Comparison of ENCODE assay signal across 15 cellular contexts in genomic region chr4:75658881-75659280, GRCh38. TPM values are rescaled to one million over a fixed set of nuclear protein-coding genes. Genes with fewer than 3 reads are reported as not detected.
A peak's percentile ranks its signal among the peaks of the same experiment; 100 is the strongest.
DNase-seq lines count a peak whose midpoint lies in the region; TF ChIP-seq lines count a peak whose summit lies in the region.
"Had no signal": no experiment of that assay in that cellular context is flagged by ENCODE, and none has a peak within 500 bp of the region (broad histone marks: within the 10 kb centered on the region; RNA-seq: fewer than 3 reads in every experiment).

No MANE protein-coding gene starts in this region.

- H3K4me2 ChIP-seq in SK-N-SH (no peak overlapping the region), neural progenitor cell (no peak overlapping the region)

- H3K27ac Mint-ChIP-seq in T-helper 2 cell treated with Interferon-gamma antibody and Interleukin-4, amounts not matched to agents 5 μg/mL and 100 μg/mL, for 36 hours, result peak overlapping the region; percentile 15
- H3K27ac Mint-ChIP-seq in endothelial cell (ENCODE audit: unreplicated experiment) (peak overlapping the region; percentile 65), progenitor cell of endocrine pancreas (peak overlapping the region; percentile 39), neural progenitor cell (no peak overlapping the region)
- H3K27ac Mint-ChIP-seq: memory B cell had no signal

- no peaks in the 10 kb centered on the region for H3K9me3 ChIP-seq in SK-N-SH
- H3K9me3 ChIP-seq in neural progenitor cell (ENCODE audit: low read depth), result no peaks in the 10 kb centered on the region
- H3K9me3 ChIP-seq: transverse colon had no signal

- H3K27me3 ChIP-seq in SK-N-SH (ENCODE audit: insufficient read depth) (no peaks in the 10 kb centered on the region), neural progenitor cell (no peaks in the 10 kb centered on the region)
- H3K27me3 ChIP-seq: transverse colon had no signal

- H3F3A ChIP-seq in SK-N-SH (replicated peaks; ENCODE audit: insufficient read depth) (peaks cover 21% of the 10 kb centered on the region), neural progenitor cell (ENCODE audit: low read depth) (peaks cover 42% of the 10 kb centered on the region)

- H3K4me1 Mint-ChIP-seq in T-helper 2 cell treated with Interferon-gamma antibody and Interleukin-4, amounts not matched to agents 5 μg/mL and 100 μg/mL, for 36 hours (ENCODE audit: low read depth), result peaks cover 66% of the 10 kb centered on the region
- H3K4me1 Mint-ChIP-seq in endothelial cell (ENCODE audit: unreplicated experiment), result no peaks in the 10 kb centered on the region
- H3K4me1 Mint-ChIP-seq in progenitor cell of endocrine pancreas (ENCODE audit: low read depth), result peaks cover 17% of the 10 kb centered on the region
- H3K4me1 Mint-ChIP-seq in neural progenitor cell, result peaks cover 2% of the 10 kb centered on the region

- H3K4me1 ChIP-seq in SK-N-SH (ENCODE audit: control insufficient read depth in 1 of 2, insufficient read depth in 2 of 2, low read depth in 1 of 2, low read length in 1 of 2), result no peaks in the 10 kb centered on the region
- no peaks in the 10 kb centered on the region for H3K4me1 ChIP-seq in neural progenitor cell

- DNase-seq in T-helper 2 cell treated with Interferon-gamma antibody and Interleukin-4, amounts not matched to agents 5 μg/mL and 100 μg/mL, for 36 hours (ENCODE audit: low spot score), result no peak
- DNase-seq in T-helper 2 cell (no peak), SK-N-SH (no peak), endothelial cell (ENCODE audit: low spot score) (no peak), progenitor cell of endocrine pancreas (ENCODE audit: low spot score, unreplicated experiment) (no peak), hypothalamus (lab: John Stamatoyannopoulos, UW) (no peak), neural progenitor cell (ENCODE audit: low spot score) (no peak), ecto neural progenitor cell (ENCODE audit: low spot score) (no peak)
- DNase-seq: activated CD4-positive, alpha-beta T cell treated with anti-CD3 and anti-CD28 coated beads, Interleukin-2, amount 50 U/mL, for 48 hours; effector CD8-positive, alpha-beta T cell; H9; NCI-H2171; T-cell; transverse colon had no signal

- no peaks in the 10 kb centered on the region for H3K9me2 ChIP-seq in SK-N-SH

- H3K36me3 ChIP-seq in SK-N-SH (replicated peaks in 1 of 2; ENCODE audit: control insufficient read depth in 1 of 2, insufficient read depth in 2 of 2, low read length in 1 of 2) (peaks cover 49 to 58% of the 10 kb centered on the region in 2 experiments), neural progenitor cell (peaks cover 46% of the 10 kb centered on the region)

- H3K79me2 ChIP-seq in SK-N-SH (ENCODE audit: insufficient read depth) (peaks cover 76% of the 10 kb centered on the region), neural progenitor cell (ENCODE audit: low read depth) (peaks cover 94% of the 10 kb centered on the region)

- H3K27me3 Mint-ChIP-seq in T-helper 2 cell treated with Interferon-gamma antibody and Interleukin-4, amounts not matched to agents 5 μg/mL and 100 μg/mL, for 36 hours (ENCODE audit: low read depth), result no peaks in the 10 kb centered on the region
- H3K27me3 Mint-ChIP-seq in endothelial cell (ENCODE audit: unreplicated experiment) (no peaks in the 10 kb centered on the region), progenitor cell of endocrine pancreas (no peaks in the 10 kb centered on the region), neural progenitor cell (ENCODE audit: insufficient read depth, low read depth) (peaks cover 3% of the 10 kb centered on the region)
- H3K27me3 Mint-ChIP-seq: memory B cell, T-cell had no signal

- no peak for TF ChIP-seq RAD21 in SK-N-SH (IDR thresholded peaks at IDR 0.05; ENCODE audit: low read length)

- no peak overlapping the region for H3K4me3 ChIP-seq in SK-N-SH (ENCODE audit: low read depth in 2 of 2, low read length in 1 of 2)
- no peak overlapping the region for H3K4me3 ChIP-seq in neural progenitor cell
- H3K4me3 ChIP-seq: transverse colon had no signal

- H3K4me3 Mint-ChIP-seq in T-helper 2 cell treated with Interferon-gamma antibody and Interleukin-4, amounts not matched to agents 5 μg/mL and 100 μg/mL, for 36 hours, result peak overlapping the region; percentile 24
- H3K4me3 Mint-ChIP-seq in endothelial cell (ENCODE audit: unreplicated experiment) (no peak overlapping the region), progenitor cell of endocrine pancreas (ENCODE audit: low read depth) (no peak overlapping the region), neural progenitor cell (no peak overlapping the region)
- H3K4me3 Mint-ChIP-seq: H9, memory B cell had no signal

- H4K20me1 ChIP-seq in SK-N-SH (ENCODE audit: insufficient read depth) (peaks cover 25% of the 10 kb centered on the region), neural progenitor cell (ENCODE audit: low read depth) (peaks cover 88% of the 10 kb centered on the region)

- H3K27ac ChIP-seq in SK-N-SH (ENCODE audit: low read depth in 2 of 2, low read length in 1 of 2), result peak overlapping the region in 1 of 2 experiments; percentile 4; a peak in 1 of 4 replicates
- no peak overlapping the region for H3K27ac ChIP-seq in neural progenitor cell
- H3K27ac ChIP-seq: transverse colon had no signal

- TF ChIP-seq CTCF in SK-N-SH (IDR thresholded peaks at IDR 0.05) (no peak), endothelial cell (IDR thresholded peaks at IDR 0.05; ENCODE audit: unreplicated experiment) (no peak), progenitor cell of endocrine pancreas (IDR thresholded peaks at IDR 0.05; ENCODE audit: unreplicated experiment) (no peak), neural progenitor cell (IDR thresholded peaks at IDR 0.05) (no peak)

- H3K9ac ChIP-seq in SK-N-SH (no peak overlapping the region), neural progenitor cell (no peak overlapping the region)

- no peaks in the 10 kb centered on the region for H3K9me3 Mint-ChIP-seq in T-helper 2 cell treated with Interferon-gamma antibody and Interleukin-4, amounts not matched to agents 5 μg/mL and 100 μg/mL, for 36 hours
- H3K9me3 Mint-ChIP-seq in endothelial cell (ENCODE audit: unreplicated experiment), result no peaks in the 10 kb centered on the region
- no peaks in the 10 kb centered on the region for H3K9me3 Mint-ChIP-seq in progenitor cell of endocrine pancreas (ENCODE audit: low read depth)
- H3K9me3 Mint-ChIP-seq in neural progenitor cell, result no peaks in the 10 kb centered on the region
- H3K9me3 Mint-ChIP-seq: H9, memory B cell, T-cell had no signal

- WGBS in SK-N-SH (ENCODE audit: low lambda C conversion rate), result 79% methylated on average over 4 of the region's 4 CpGs

- H2AFZ ChIP-seq in SK-N-SH (ENCODE audit: low read depth), result no peak overlapping the region
- no peak overlapping the region for H2AFZ ChIP-seq in neural progenitor cell (replicated peaks)

- POLR2A ChIA-PET in SK-N-SH (lab: Yijun Ruan, JAX), result interaction anchor here (0.6 kb wide), 1 partner anchor 1120 kb away, joined by 3 read pairs; no protein-coding TSS in a partner anchor

- TF ChIP-seq EP300 in SK-N-SH (IDR thresholded peaks at IDR 0.05; ENCODE audit: borderline replicate concordance in 1 of 2, low read depth in 1 of 2, low read length in 1 of 2), result no peak

- peaks cover 68% of the 10 kb centered on the region for H3K36me3 Mint-ChIP-seq in T-helper 2 cell treated with Interferon-gamma antibody and Interleukin-4, amounts not matched to agents 5 μg/mL and 100 μg/mL, for 36 hours (ENCODE audit: low read depth)
- H3K36me3 Mint-ChIP-seq in endothelial cell (ENCODE audit: low read depth, unreplicated experiment) (peaks cover 24% of the 10 kb centered on the region), progenitor cell of endocrine pancreas (ENCODE audit: insufficient read depth) (peaks cover 22% of the 10 kb centered on the region), neural progenitor cell (peaks cover 32% of the 10 kb centered on the region)

- CTCF ChIA-PET in SK-N-SH (lab: Yijun Ruan, JAX), result interaction anchor here (0.6 to 1.4 kb wide), 5 partner anchors 10 to 65 kb away, joined by 3 to 5 read pairs (median 3); partner anchors contain the start of gene USO1

TF ChIP-seq in SK-N-SH, 30 proteins besides CTCF, POLR2A, EP300 and RAD21:
- TF ChIP-seq GABPA (IDR thresholded peaks at IDR 0.05; ENCODE audit: low read depth), result 0 out of 2 replicates have a peak, but pooled peaks have one; percentile 12
- TF ChIP-seq JUND (IDR thresholded peaks at IDR 0.05), result peak; percentile 19; the same call in 1 of the 2 replicates
- peak; percentile 14; the same call in 1 of the 2 replicates for TF ChIP-seq FOSL2 (IDR thresholded peaks at IDR 0.05; ENCODE audit: borderline replicate concordance, low read depth)
- TF ChIP-seq NRF1 (IDR thresholded peaks at IDR 0.05; ENCODE audit: low read depth, low read length), result no peak
- TF ChIP-seq RXRA (IDR thresholded peaks at IDR 0.05; ENCODE audit: borderline replicate concordance, low read depth), result no peak
- no peak for TF ChIP-seq MEF2A (IDR thresholded peaks at IDR 0.05; ENCODE audit: borderline replicate concordance, low read depth)
TF ChIP-seq in SK-N-SH: peak in this region for 3.

RNA-seq across cellular contexts. Expression of gene G3BP2, which starts 14.3 kb away (rescaled TPM):
- 35.9 and 50.1 TPM in 2 replicates for polyA plus RNA-seq in SK-N-SH (2012; rRNA removed)
- 61.6 and 66.2 TPM in 2 replicates for polyA plus RNA-seq in SK-N-SH (2012; cell fraction: cytosol; rRNA removed)
- 16.0 and 32.9 TPM in 2 replicates for polyA plus RNA-seq in SK-N-SH (2012; cell fraction: nucleus; rRNA removed)
- 209 TPM for total RNA-seq in endothelial cell (ENCODE audit: unreplicated experiment)
- 157 and 168 TPM in 2 replicates for total RNA-seq in progenitor cell of endocrine pancreas
- total RNA-seq in neural progenitor cell (ENCODE audit: low replicate concordance), result 218 and 241 TPM in 2 replicates

RNA-seq across cellular contexts. Expression of gene CDKL2, which starts 28.6 kb away (rescaled TPM):
- polyA plus RNA-seq in SK-N-SH (2012; rRNA removed), result 0.41 and 0.58 TPM in 2 replicates
- 0.58 and 0.94 TPM in 2 replicates for polyA plus RNA-seq in SK-N-SH (2012; cell fraction: cytosol; rRNA removed)
- polyA plus RNA-seq in SK-N-SH (2012; cell fraction: nucleus; rRNA removed), result 1.5 and 2.3 TPM in 2 replicates
- 0.82 TPM for total RNA-seq in endothelial cell (ENCODE audit: unreplicated experiment)
- 3.0 and 3.6 TPM in 2 replicates for total RNA-seq in progenitor cell of endocrine pancreas
- 1.2 and 2.9 TPM in 2 replicates for total RNA-seq in neural progenitor cell (ENCODE audit: low replicate concordance)
